Comparison of ENCODE assay signal across 17 cellular contexts in genomic region chr11:110878513-110878912, GRCh38.
A peak's percentile ranks its signal among the peaks of the same experiment; 100 is the strongest.
DNase-seq lines count a peak whose midpoint lies in the region; ATAC-seq, FAIRE-seq and TF ChIP-seq lines count a peak whose summit lies in the region.
"Had no signal": no experiment of that assay in that cellular context is flagged by ENCODE, and none has a peak within 500 bp of the region (broad histone marks: within the 10 kb centered on the region; RNA-seq: fewer than 3 reads in every experiment).

No MANE protein-coding gene starts in this region.

- no peak for ATAC-seq in GM18870 (IDR thresholded peaks at IDR 0.05; ENCODE audit: unreplicated experiment)

- no peaks in the 10 kb centered on the region for H3K4me1 ChIP-seq in tibial artery
- H3K4me1 ChIP-seq: SJCRH30 had no signal

- peak; percentile 83 for DNase-seq in HCEC 1CT
- peak; percentile 80 for DNase-seq in astrocyte of the spinal cord (ENCODE audit: low read depth, low spot score)
- peak; percentile 23 for DNase-seq in fibroblast of peridontal ligament (ENCODE audit: extremely low read depth)
- DNase-seq in pulmonary artery endothelial cell (ENCODE audit: low read depth, low spot score), result peak; percentile 24
- DNase-seq in frontal cortex (ENCODE audit: low spot score in 2 of 2), result no peak
- no peak for DNase-seq in GM13977 (ENCODE audit: low spot score)
- DNase-seq in tibial artery, result no peak
- DNase-seq: C1 segment of cervical spinal cord, DMS153, EL, H7, NCI-H187 treated with DMSO at 0.1 percent for 48 hours, NCI-H82, SJCRH30 had no signal

- no peaks in the 10 kb centered on the region for H3K9me3 ChIP-seq in tibial artery
- H3K9me3 ChIP-seq: SJCRH30 had no signal

- no peaks in the 10 kb centered on the region for H3K36me3 ChIP-seq in tibial artery
- H3K36me3 ChIP-seq: SJCRH30 had no signal

- intact Hi-C loops in tibial artery (cut with DNase I; ENCODE audit: low total_unique reads), result no loop called here

- H3K4me3 ChIP-seq in astrocyte of the spinal cord (ENCODE audit: low read depth, low read length), result no peak overlapping the region
- H3K4me3 ChIP-seq in tibial artery, result no peak overlapping the region
- H3K4me3 ChIP-seq: SJCRH30 had no signal

- H3K27ac ChIP-seq in tibial artery, result no peak overlapping the region
- H3K27ac ChIP-seq: KMS-11, RWPE1, SJCRH30 had no signal

- in situ Hi-C loops in astrocyte of the spinal cord (cut with HindIII; ENCODE audit: low sequenced_read_pairs), result no loop called here
- in situ Hi-C loops in GM13977 (cut with MboI; ENCODE audit: low pct_unique_long_range_greater_than_20kb, low sequenced_read_pairs, unreplicated experiment), result no loop called here

- FAIRE-seq in frontal cortex (lab: Jason Lieb, UNC), result no peak

- no peaks in the 10 kb centered on the region for H3K27me3 ChIP-seq in tibial artery
- H3K27me3 ChIP-seq: SJCRH30 had no signal

- TF ChIP-seq CTCF in astrocyte of the spinal cord (IDR thresholded peaks at IDR 0.05; ENCODE audit: low read depth, low read length) (no peak), GM13977 (IDR thresholded peaks at IDR 0.05; ENCODE audit: extremely low read depth, insufficient read depth, missing control alignments) (no peak), tibial artery (IDR thresholded peaks at IDR 0.05) (no peak)

Comparison
In these comparisons a context has a peak if more than half of its experiments do, and no peak if none do; other contexts are left out.
1. DNase-seq: peak in HCEC 1CT (single experiment), astrocyte of the spinal cord (single experiment), fibroblast of peridontal ligament (single experiment) and pulmonary artery endothelial cell (single experiment); none in frontal cortex (0 of 2), GM13977 (single experiment) and tibial artery (0 of 2).